20 cellular contexts compared by ENCODE assay signal in the genomic region with DNA sequence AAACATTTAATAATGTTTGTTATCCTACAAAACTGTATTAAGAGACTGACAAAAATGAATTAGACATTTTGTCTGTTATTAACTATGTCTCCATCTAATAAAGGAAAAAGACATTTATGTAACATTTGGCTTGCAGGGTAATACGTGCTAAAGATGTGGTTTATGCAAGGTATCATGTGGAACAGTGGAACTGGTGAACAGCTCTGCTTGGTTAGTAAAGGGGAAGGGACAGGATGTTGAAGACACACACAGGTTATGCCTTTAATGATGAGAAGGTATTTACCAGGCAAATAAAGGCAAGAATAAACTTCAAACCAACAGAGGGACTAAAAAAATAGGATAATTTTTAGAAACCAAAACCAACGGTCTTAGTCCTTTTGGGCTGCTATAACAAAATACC.
A peak's percentile ranks its signal among the peaks of the same experiment; 100 is the strongest.
DNase-seq lines count a peak whose midpoint lies in the region; ATAC-seq, FAIRE-seq and TF ChIP-seq lines count a peak whose summit lies in the region.
"Had no signal": no experiment of that assay in that cellular context is flagged by ENCODE, and none has a peak within 500 bp of the region (broad histone marks: within the 10 kb centered on the region; RNA-seq: fewer than 3 reads in every experiment).

No MANE protein-coding gene starts in this region.

- in situ Hi-C loops in GM12878 (cut with MboI), result no loop called here

- no peaks in the 10 kb centered on the region for H3K36me3 ChIP-seq in GM12878 (ENCODE audit: control insufficient read depth in 2 of 2, insufficient read depth in 2 of 2, low read length in 1 of 2)
- H3K36me3 ChIP-seq: HAP-1 had no signal

- intact Hi-C loops in GM12878 (cut with micrococcal nuclease; ENCODE audit: unreplicated experiment), result no loop called here

- DNase-seq in GM12891 (ENCODE audit: insufficient read length, low spot score), result no peak
- DNase-seq in GM12878 (ENCODE audit: low read depth, low spot score), result no peak
- no peak for DNase-seq in NCI-H748 (lab: John Stamatoyannopoulos, UW; ENCODE audit: unreplicated experiment)
- no peak for DNase-seq in stimulated activated CD8-positive, alpha-beta memory T cell treated with anti-CD3 and anti-CD28 coated beads, Interleukin-4, amount 100 ng/mL, for 48 hours
- no peak for DNase-seq in nephron progenitor cell
- DNase-seq: AML-193; Caco-2; CD4-positive, alpha-beta T cell; GM23248; Karpas-422; KBM-7 had no signal

- POLR2A ChIA-PET in GM12878 (lab: Charles Lee), result no interaction called here

- BruUV-seq in GM12878 (replicated peaks; lab: Mats Ljungman, UMichigan), result no TSS peak

- no peak overlapping the region for H3K9ac ChIP-seq in GM12878 (ENCODE audit: control insufficient read depth, insufficient read depth, low read length)
- H3K9ac ChIP-seq: GM23248 had no signal

- TF ChIP-seq POLR2A in GM12891 (IDR thresholded peaks at IDR 0.05; ENCODE audit: low read depth, low read length) (no peak), GM12878 (IDR thresholded peaks at IDR 0.05; ENCODE audit: low read depth, low read length) (no peak)

- no peak overlapping the region for H3K27ac ChIP-seq in GM12878 (ENCODE audit: control insufficient read depth, insufficient read depth)
- H3K27ac ChIP-seq: 22Rv1, A549, C4-2B, GM23248 had no signal

- H3K79me2 ChIP-seq in GM12878 (ENCODE audit: control insufficient read depth, insufficient read depth, low read length), result no peaks in the 10 kb centered on the region

- H3K4me2 ChIP-seq in GM12878 (ENCODE audit: control insufficient read depth, insufficient read depth), result no peak overlapping the region
- H3K4me2 ChIP-seq: A549 had no signal

- no peaks in the 10 kb centered on the region for H3K9me3 ChIP-seq in GM12878 (replicated peaks; ENCODE audit: control insufficient read depth, insufficient read depth, low read length)
- H3K9me3 ChIP-seq: A549, Caco-2, HAP-1 had no signal

- RAD21 ChIA-PET in GM12878 (lab: Charles Lee; ENCODE audit: unreplicated experiment), result no interaction called here

- H3K27me3 Mint-ChIP-seq in nephron progenitor cell (ENCODE audit: low read depth, poor library complexity), result peaks cover 1% of the 10 kb centered on the region
- H3K27me3 Mint-ChIP-seq: CD4-positive, alpha-beta T cell; IgD-negative memory B cell had no signal

- TF ChIP-seq RAD21 in GM12878 (IDR thresholded peaks at IDR 0.05; ENCODE audit: insufficient read depth, low read depth, low read length), result no peak

- SMC1A ChIA-PET in GM12878 (lab: Charles Lee; ENCODE audit: uncharacterized antibody, unreplicated experiment), result interaction anchor here (1.2 kb wide), 1 partner anchor 16 kb away, joined by 3 read pairs; no protein-coding TSS in a partner anchor

- H3K36me3 Mint-ChIP-seq in nephron progenitor cell (ENCODE audit: low read depth), result no peaks in the 10 kb centered on the region
- H3K36me3 Mint-ChIP-seq: IgD-negative memory B cell had no signal

- H3K4me1 ChIP-seq in GM12878 (ENCODE audit: control insufficient read depth, insufficient read depth, low read length), result no peaks in the 10 kb centered on the region
- H3K4me1 ChIP-seq: A549, Caco-2, HAP-1 had no signal

- no peak overlapping the region for H3K27ac Mint-ChIP-seq in nephron progenitor cell
- H3K27ac Mint-ChIP-seq: CD4-positive, alpha-beta T cell; IgD-negative memory B cell had no signal

- TF ChIP-seq EP300 in GM12878 (IDR thresholded peaks at IDR 0.05; ENCODE audit: borderline replicate concordance in 1 of 2, control insufficient read depth in 1 of 2, low read depth in 2 of 2, low read length in 2 of 2), result no peak

- H3K9me3 Mint-ChIP-seq in nephron progenitor cell, result no peaks in the 10 kb centered on the region
- H3K9me3 Mint-ChIP-seq: CD4-positive, alpha-beta T cell had no signal

- H4K20me1 ChIP-seq in GM12878 (ENCODE audit: control insufficient read depth, insufficient read depth), result no peaks in the 10 kb centered on the region

- H3K4me3 Mint-ChIP-seq in nephron progenitor cell, result no peak overlapping the region
- H3K4me3 Mint-ChIP-seq: CD4-positive, alpha-beta T cell; IgD-negative memory B cell had no signal

- no peak overlapping the region for H3K4me3 ChIP-seq in GM12878
- H3K4me3 ChIP-seq: A549, GM23248, HAP-1 had no signal

- WGBS in GM12878 (ENCODE audit: insufficient coverage, insufficient replicate concordance, low lambda C conversion rate, missing lambda C conversion rate), result 3% methylated on average over 2 of the region's 2 CpGs

- ATAC-seq in GM21367 (IDR thresholded peaks at IDR 0.05; ENCODE audit: unreplicated experiment) (peak; percentile 66), HG03342 (IDR thresholded peaks at IDR 0.05; ENCODE audit: unreplicated experiment) (peak; percentile 43), GM12878 (peak; percentile 43; the same call in 1 of the 3 replicates)
- ATAC-seq: A549, HepG2 had no signal

- CTCF ChIA-PET in GM12878 (lab: Yijun Ruan, JAX), result no interaction called here

- FAIRE-seq in GM12891 (lab: Jason Lieb, UNC) (peak; percentile 54), GM12878 (lab: Jason Lieb, UNC) (no peak)
- FAIRE-seq: A549, G401.6, HepG2 had no signal

- no peak overlapping the region for H2AFZ ChIP-seq in GM12878 (ENCODE audit: control insufficient read depth, low read depth, low read length)
- H2AFZ ChIP-seq: GM23248 had no signal

- TF ChIP-seq CTCF in GM12878 (IDR thresholded peaks at IDR 0.05 in 2 of 3, conservative IDR thresholded peaks at IDR 0.05 in 1 of 3; ENCODE audit: control insufficient read depth in 2 of 3, extremely low read depth in 1 of 3, insufficient read depth in 1 of 3, low read depth in 3 of 3, low read length in 3 of 3) (no peak), nephron progenitor cell (IDR thresholded peaks at IDR 0.05) (no peak)

- no peaks in the 10 kb centered on the region for H3K27me3 ChIP-seq in GM12878 (replicated peaks in 1 of 2; ENCODE audit: control insufficient read depth in 2 of 2, insufficient read depth in 2 of 2, low read length in 1 of 2)

- peaks cover 9% of the 10 kb centered on the region for H3K4me1 Mint-ChIP-seq in nephron progenitor cell

TF ChIP-seq in GM12891, 5 proteins besides CTCF, POLR2A, EP300 and RAD21:
- TF ChIP-seq POLR2AphosphoS5 (IDR thresholded peaks at IDR 0.05; ENCODE audit: low read depth, low read length) (no peak), SPI1 (IDR thresholded peaks at IDR 0.05; ENCODE audit: low read depth, low read length) (no peak), PAX5 (IDR thresholded peaks at IDR 0.05; ENCODE audit: insufficient read depth, low read length, severe bottlenecking) (no peak), POU2F2 (IDR thresholded peaks at IDR 0.05; ENCODE audit: low read depth, low read length) (no peak), TAF1 (IDR thresholded peaks at IDR 0.05; ENCODE audit: low read depth, low read length) (no peak)

TF ChIP-seq in GM12878, 131 proteins besides CTCF, POLR2A, EP300 and RAD21 (continues in another document):
- TF ChIP-seq, protein P1, sequence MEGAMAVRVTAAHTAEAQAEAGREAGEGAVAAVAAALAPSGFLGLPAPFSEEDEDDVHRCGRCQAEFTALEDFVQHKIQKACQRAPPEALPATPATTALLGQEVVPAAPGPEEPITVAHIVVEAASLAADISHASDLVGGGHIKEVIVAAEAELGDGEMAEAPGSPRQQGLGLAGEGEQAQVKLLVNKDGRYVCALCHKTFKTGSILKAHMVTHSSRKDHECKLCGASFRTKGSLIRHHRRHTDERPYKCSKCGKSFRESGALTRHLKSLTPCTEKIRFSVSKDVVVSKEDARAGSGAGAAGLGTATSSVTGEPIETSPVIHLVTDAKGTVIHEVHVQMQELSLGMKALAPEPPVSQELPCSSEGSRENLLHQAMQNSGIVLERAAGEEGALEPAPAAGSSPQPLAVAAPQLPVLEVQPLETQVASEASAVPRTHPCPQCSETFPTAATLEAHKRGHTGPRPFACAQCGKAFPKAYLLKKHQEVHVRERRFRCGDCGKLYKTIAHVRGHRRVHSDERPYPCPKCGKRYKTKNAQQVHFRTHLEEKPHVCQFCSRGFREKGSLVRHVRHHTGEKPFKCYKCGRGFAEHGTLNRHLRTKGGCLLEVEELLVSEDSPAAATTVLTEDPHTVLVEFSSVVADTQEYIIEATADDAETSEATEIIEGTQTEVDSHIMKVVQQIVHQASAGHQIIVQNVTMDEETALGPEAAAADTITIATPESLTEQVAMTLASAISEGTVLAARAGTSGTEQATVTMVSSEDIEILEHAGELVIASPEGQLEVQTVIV (IDR thresholded peaks at IDR 0.05; ENCODE audit: borderline replicate concordance, partially characterized antibody), result no peak
- TF ChIP-seq SP1 (IDR thresholded peaks at IDR 0.05; ENCODE audit: low read depth, low read length), result no peak
- TF ChIP-seq MEF2B (IDR thresholded peaks at IDR 0.05; ENCODE audit: partially characterized antibody, poor library complexity, severe bottlenecking), result no peak
- no peak for TF ChIP-seq ZZZ3 (IDR thresholded peaks at IDR 0.05; ENCODE audit: control insufficient read depth, insufficient read length, low read depth)
- TF ChIP-seq, protein P2, sequence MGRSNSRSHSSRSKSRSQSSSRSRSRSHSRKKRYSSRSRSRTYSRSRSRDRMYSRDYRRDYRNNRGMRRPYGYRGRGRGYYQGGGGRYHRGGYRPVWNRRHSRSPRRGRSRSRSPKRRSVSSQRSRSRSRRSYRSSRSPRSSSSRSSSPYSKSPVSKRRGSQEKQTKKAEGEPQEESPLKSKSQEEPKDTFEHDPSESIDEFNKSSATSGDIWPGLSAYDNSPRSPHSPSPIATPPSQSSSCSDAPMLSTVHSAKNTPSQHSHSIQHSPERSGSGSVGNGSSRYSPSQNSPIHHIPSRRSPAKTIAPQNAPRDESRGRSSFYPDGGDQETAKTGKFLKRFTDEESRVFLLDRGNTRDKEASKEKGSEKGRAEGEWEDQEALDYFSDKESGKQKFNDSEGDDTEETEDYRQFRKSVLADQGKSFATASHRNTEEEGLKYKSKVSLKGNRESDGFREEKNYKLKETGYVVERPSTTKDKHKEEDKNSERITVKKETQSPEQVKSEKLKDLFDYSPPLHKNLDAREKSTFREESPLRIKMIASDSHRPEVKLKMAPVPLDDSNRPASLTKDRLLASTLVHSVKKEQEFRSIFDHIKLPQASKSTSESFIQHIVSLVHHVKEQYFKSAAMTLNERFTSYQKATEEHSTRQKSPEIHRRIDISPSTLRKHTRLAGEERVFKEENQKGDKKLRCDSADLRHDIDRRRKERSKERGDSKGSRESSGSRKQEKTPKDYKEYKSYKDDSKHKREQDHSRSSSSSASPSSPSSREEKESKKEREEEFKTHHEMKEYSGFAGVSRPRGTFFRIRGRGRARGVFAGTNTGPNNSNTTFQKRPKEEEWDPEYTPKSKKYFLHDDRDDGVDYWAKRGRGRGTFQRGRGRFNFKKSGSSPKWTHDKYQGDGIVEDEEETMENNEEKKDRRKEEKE (IDR thresholded peaks at IDR 0.05), result no peak
- no peak for TF ChIP-seq NFYA (IDR thresholded peaks at IDR 0.05; ENCODE audit: borderline replicate concordance, low read depth, low read length)
- no peak for TF ChIP-seq SUPT20H (IDR thresholded peaks at IDR 0.05; ENCODE audit: borderline replicate concordance, control insufficient read depth, low read depth, low read length)
- TF ChIP-seq ZNF207 (IDR thresholded peaks at IDR 0.05; ENCODE audit: borderline replicate concordance), result no peak
